ENCODE assay signal across 1 cellular context in the genomic region with DNA sequence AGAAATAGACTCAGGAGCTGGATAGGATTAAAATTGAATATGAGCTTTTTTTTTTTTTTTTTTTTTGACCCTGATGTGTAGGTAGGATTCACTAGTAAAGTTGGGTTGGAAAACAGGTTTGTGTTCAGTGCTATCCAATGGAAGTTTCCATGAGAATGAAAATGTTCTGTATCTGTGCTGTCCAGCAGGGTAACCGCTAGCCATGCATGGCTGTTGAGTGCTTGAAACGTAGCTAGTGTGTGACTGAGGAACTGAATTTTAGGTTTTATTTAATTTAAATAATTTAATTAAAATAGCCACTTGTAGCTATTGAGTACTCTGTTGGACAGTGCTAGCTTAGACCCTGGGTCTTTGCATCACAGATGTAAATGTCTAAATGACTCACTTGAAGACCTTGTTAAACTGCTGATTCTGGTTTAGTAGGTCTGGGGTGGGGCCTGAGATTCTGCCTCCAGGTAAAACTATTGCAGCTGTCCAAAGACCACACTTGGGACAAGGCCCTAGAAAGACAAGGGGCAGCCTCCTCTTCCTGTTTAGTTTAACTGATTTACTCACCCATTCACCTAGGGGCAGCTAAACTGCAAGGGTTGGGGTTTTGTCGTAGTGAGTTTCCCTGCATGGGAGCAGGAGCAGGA.
TF ChIP-seq lines count a peak whose summit lies in the region.

No MANE protein-coding gene starts in this region.

TF ChIP-seq in IMR-90, 13 proteins besides CTCF, POLR2A, EP300 and RAD21:
- TF ChIP-seq MAZ (IDR thresholded peaks at IDR 0.05; ENCODE audit: borderline replicate concordance, low read depth, low read length): no peak
- no peak for TF ChIP-seq MAFK (IDR thresholded peaks at IDR 0.05; ENCODE audit: low read depth, low read length)
- no peak for TF ChIP-seq SMC3 (IDR thresholded peaks at IDR 0.05; ENCODE audit: low read depth, low read length)
